8 cellular contexts compared by ENCODE assay signal in the genomic region with DNA sequence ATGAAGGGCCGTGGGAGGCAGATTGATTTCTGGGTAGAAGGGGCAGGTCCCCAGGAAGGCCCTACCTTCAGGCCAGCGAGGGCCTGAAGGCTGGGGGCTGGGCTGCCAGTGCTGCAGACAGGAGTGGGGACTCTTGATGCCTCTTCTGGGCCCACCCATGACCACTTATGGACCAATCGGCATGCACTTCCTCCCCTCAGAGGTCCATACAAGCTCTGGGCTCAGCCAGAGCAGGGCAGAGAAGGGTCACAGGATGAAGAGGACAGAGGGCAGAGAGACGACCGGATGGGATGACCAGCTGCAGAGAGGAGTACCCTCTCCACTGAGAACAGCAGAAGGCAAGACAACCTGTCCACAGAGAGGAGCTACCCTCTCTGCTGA.
DNase-seq lines count a peak whose midpoint lies in the region; ATAC-seq and TF ChIP-seq lines count a peak whose summit lies in the region.

No MANE protein-coding gene starts in this region.

- peaks cover 7 to 9% of the 10 kb centered on the region in 2 donors for H3K9me3 Mint-ChIP-seq in stimulated activated naive B cell treated with anti-CD40 and anti-IgM and Interleukin-4, amounts not matched to agents 10 μg/mL and 1 μg/mL and 100 μg/mL, for 72 hours

- TF ChIP-seq CTCF in ascending aorta (IDR thresholded peaks at IDR 0.05), result no peak

- no peaks in the 10 kb centered on the region for H3K36me3 ChIP-seq in ascending aorta

- no peaks in the 10 kb centered on the region for H3K36me3 Mint-ChIP-seq in stimulated activated naive B cell treated with anti-CD40 and anti-IgM and Interleukin-4, amounts not matched to agents 10 μg/mL and 1 μg/mL and 100 μg/mL, for 72 hours

- peaks cover 6 to 7% of the 10 kb centered on the region in 2 donors for H3K9me3 ChIP-seq in ascending aorta

- DNase-seq in SK-N-DZ (ENCODE audit: low spot score) (peak; percentile 86), Right ventricle myocardium inferior (ENCODE audit: missing footprints) (no peak), ascending aorta (ENCODE audit: low spot score in 2 of 2) (no peak), posterior vena cava (ENCODE audit: low spot score) (no peak)
- no peak for DNase-seq in stimulated activated naive B cell treated with anti-CD40 and anti-IgM and Interleukin-4, amounts not matched to agents 10 μg/mL and 1 μg/mL and 100 μg/mL, for 72 hours
- DNase-seq in activated effector memory CD4-positive, alpha-beta T cell treated with anti-CD3 and anti-CD28 coated beads, Interleukin-2, amount 50 U/mL, for 16 hours, result no peak

- peaks cover 2 to 8% of the 10 kb centered on the region in 2 donors for H3K4me1 ChIP-seq in ascending aorta

- H3K27ac Mint-ChIP-seq in stimulated activated naive B cell treated with anti-CD40 and anti-IgM and Interleukin-4, amounts not matched to agents 10 μg/mL and 1 μg/mL and 100 μg/mL, for 72 hours, result peak overlapping the region; percentile 62

- H3K27me3 ChIP-seq in ascending aorta, result no peaks in the 10 kb centered on the region

- H3K4me3 ChIP-seq in ascending aorta, result peak overlapping the region in 1 of 2 donors; percentile 50

- H3K27me3 Mint-ChIP-seq in stimulated activated naive B cell treated with anti-CD40 and anti-IgM and Interleukin-4, amounts not matched to agents 10 μg/mL and 1 μg/mL and 100 μg/mL, for 72 hours, result peaks cover 0 to 6% of the 10 kb centered on the region in 2 donors

- intact Hi-C loops in Right ventricle myocardium inferior (cut with DNase I) (no loop called here), ascending aorta (cut with DNase I) (loop anchor here (2.0 to 5.0 kb wide), 2 partner anchors 194 to 279 kb away; no protein-coding TSS in a partner anchor), posterior vena cava (cut with DNase I) (loop anchor here in 1 of 2 donors (5.0 kb wide), 1 partner anchor 279 kb away; no protein-coding TSS in a partner anchor)

- peaks cover 13 to 22% of the 10 kb centered on the region in 2 donors for H3K4me1 Mint-ChIP-seq in stimulated activated naive B cell treated with anti-CD40 and anti-IgM and Interleukin-4, amounts not matched to agents 10 μg/mL and 1 μg/mL and 100 μg/mL, for 72 hours

- H3K4me3 Mint-ChIP-seq in stimulated activated naive B cell treated with anti-CD40 and anti-IgM and Interleukin-4, amounts not matched to agents 10 μg/mL and 1 μg/mL and 100 μg/mL, for 72 hours, result peak overlapping the region; percentile 83 to 85

- ATAC-seq in GM18870 (IDR thresholded peaks at IDR 0.05; ENCODE audit: unreplicated experiment) (peak; percentile 50), HG02870 (IDR thresholded peaks at IDR 0.05; ENCODE audit: unreplicated experiment) (peak; percentile 36), Right ventricle myocardium inferior (peak; percentile 6)
- ATAC-seq in stimulated activated naive B cell treated with anti-CD40 and anti-IgM and Interleukin-4, amounts not matched to agents 10 μg/mL and 1 μg/mL and 100 μg/mL, for 72 hours (replicated peaks), result peak; percentile 24 to 60

- peak overlapping the region in 1 of 2 donors; percentile 17 for H3K27ac ChIP-seq in ascending aorta
